ENCODE assay signal across 15 cellular contexts in the genomic region with DNA sequence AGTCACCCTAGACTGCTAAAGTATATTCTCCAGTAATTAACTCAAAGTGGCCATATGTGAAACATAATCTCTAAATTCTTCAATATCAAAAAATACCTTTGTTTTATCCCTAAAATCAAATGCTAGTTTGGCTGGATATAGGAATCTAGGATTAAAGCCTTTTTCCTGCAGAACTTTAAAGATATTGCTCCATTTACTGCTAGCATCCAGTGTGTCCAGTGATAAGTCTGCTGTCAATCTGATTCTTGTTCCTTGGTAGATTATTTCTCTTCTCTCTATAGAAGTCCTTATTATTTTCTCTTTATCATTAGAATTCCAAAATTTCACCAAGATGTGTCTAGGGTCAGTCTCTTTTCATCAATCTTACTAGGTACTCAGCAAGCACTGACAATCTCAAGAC.
"Had no signal": no experiment of that assay in that cellular context is flagged by ENCODE, and none has a peak within 500 bp of the region (broad histone marks: within the 10 kb centered on the region; RNA-seq: fewer than 3 reads in every experiment).

No MANE protein-coding gene starts in this region.

- ATAC-seq: left lung, upper lobe of right lung had no signal

- H3K27me3 ChIP-seq: left lung, ovary, upper lobe of right lung had no signal

- H3K4me1 ChIP-seq: left lung, upper lobe of right lung had no signal

- H3K4me3 ChIP-seq: left lung, ovary, thoracic aorta, upper lobe of right lung had no signal

- H3K36me3 ChIP-seq: left lung, ovary, thoracic aorta, upper lobe of right lung had no signal

- DNase-seq: activated CD4-positive, alpha-beta T cell treated with anti-CD3 and anti-CD28 coated beads, Interleukin-2, amount 50 U/mL, for 1 hour; activated CD8-positive, alpha-beta memory T cell treated with anti-CD3 and anti-CD28 coated beads for 24 hours; activated naive CD8-positive, alpha-beta T cell treated with anti-CD3 and anti-CD28 coated beads, Interleukin-2, amount 10 ng/mL, durations not matched to agents 7 days and 5 days; aorta; effector CD8-positive, alpha-beta T cell; foreskin fibroblast; hippocampal formation; left lung; mammary epithelial cell; naive B cell; ovary; stimulated activated CD4-positive, alpha-beta T cell treated with anti-CD3 and anti-CD28 coated beads, Interleukin-12 subunit alpha, Interleukin-12 subunit beta, amount 100 ng/mL, for 4 hours; stimulated activated CD4-positive, alpha-beta T cell treated with anti-CD3 and anti-CD28 coated beads, Interleukin-2, amount 100 ng/mL, for 24 hours; upper lobe of right lung had no signal

- H3K9me3 ChIP-seq: ovary had no signal
